17 cellular contexts compared by ENCODE assay signal in genomic region chr11:11722861-11723260, GRCh38.
DNase-seq lines count a peak whose midpoint lies in the region; ATAC-seq, FAIRE-seq and TF ChIP-seq lines count a peak whose summit lies in the region.
"Had no signal": no experiment of that assay in that cellular context is flagged by ENCODE, and none has a peak within 500 bp of the region (broad histone marks: within the 10 kb centered on the region; RNA-seq: fewer than 3 reads in every experiment).

No MANE protein-coding gene starts in this region.

- H2BK15ac ChIP-seq in H9 (ENCODE audit: low read depth, low read length) (no peak overlapping the region), H1 (ENCODE audit: low read length) (no peak overlapping the region)

- H4K20me1 ChIP-seq in H9 (ENCODE audit: control insufficient read depth, insufficient read depth, insufficient read length) (no peaks in the 10 kb centered on the region), H1 (replicated peaks in 1 of 2; ENCODE audit: control insufficient read depth in 1 of 2, insufficient read depth in 2 of 2, low read length in 2 of 2) (no peaks in the 10 kb centered on the region), keratinocyte (ENCODE audit: control insufficient read depth, extremely low read depth, insufficient read depth, low read length) (no peaks in the 10 kb centered on the region)

- no peak overlapping the region for H3K27ac Mint-ChIP-seq in H9
- H3K27ac Mint-ChIP-seq in activated CD4-positive, alpha-beta T cell treated with anti-CD3 and anti-CD28 coated beads, Interleukin-2, amount 10 ng/mL, durations not matched to agents 7 days and 5 days, result no peak overlapping the region
- H3K27ac Mint-ChIP-seq: B cell; CD4-positive, alpha-beta memory T cell had no signal

- TF ChIP-seq POLR2A in H1 (IDR thresholded peaks at IDR 0.05; ENCODE audit: control extremely low read depth in 1 of 2, low read depth in 2 of 2, low read length in 2 of 2), result no peak

- no peak overlapping the region for H4K91ac ChIP-seq in H9 (ENCODE audit: insufficient read length, low read depth, low read length)
- no peak overlapping the region for H4K91ac ChIP-seq in H1 (replicated peaks; ENCODE audit: insufficient read length, low read length)

- peak; percentile 28 to 45; a peak in 3 of 4 replicates for TF ChIP-seq RAD21 in H1 (IDR thresholded peaks at IDR 0.05 in 1 of 2, conservative IDR thresholded peaks at IDR 0.05 in 1 of 2; ENCODE audit: low read depth in 2 of 2, low read length in 2 of 2)

- H2BK120ac ChIP-seq in H9 (ENCODE audit: low read depth, low read length, poor library complexity, severe bottlenecking) (no peak overlapping the region), H1 (replicated peaks; ENCODE audit: low read depth, low read length) (no peak overlapping the region)

- H2AFZ ChIP-seq in H9 (ENCODE audit: low read length), result no peak overlapping the region
- H2AFZ ChIP-seq in H1 (ENCODE audit: low read length), result no peak overlapping the region
- H2AFZ ChIP-seq in keratinocyte (ENCODE audit: control insufficient read depth, low read length), result no peak overlapping the region
- H2AFZ ChIP-seq: GM23248 had no signal

- H4K8ac ChIP-seq in H9 (replicated peaks; ENCODE audit: insufficient read length, low read depth, low read length), result no peak overlapping the region
- no peak overlapping the region for H4K8ac ChIP-seq in H1 (ENCODE audit: extremely low read depth, insufficient read depth, low read length)

- no peak overlapping the region for H3K4me3 ChIP-seq in H1 (ENCODE audit: extremely low read depth in 1 of 4, insufficient read depth in 2 of 4, low read depth in 3 of 4, low read length in 4 of 4)
- no peak overlapping the region for H3K4me3 ChIP-seq in keratinocyte (ENCODE audit: control insufficient read depth in 2 of 3, extremely low read depth in 1 of 3, insufficient read depth in 2 of 3, low read depth in 1 of 3, low read length in 3 of 3)
- H3K4me3 ChIP-seq: GM12878, GM23248 had no signal

- H3K4ac ChIP-seq in H9 (ENCODE audit: low read depth, low read length) (no peak overlapping the region), H1 (replicated peaks; ENCODE audit: insufficient read length, low read depth, low read length) (no peak overlapping the region)

- no peak overlapping the region for H3K4me2 ChIP-seq in H9 (ENCODE audit: insufficient read depth, insufficient read length, low read length)
- H3K4me2 ChIP-seq in H1 (ENCODE audit: insufficient read depth in 1 of 2, low read depth in 2 of 2, low read length in 2 of 2), result no peak overlapping the region
- no peak overlapping the region for H3K4me2 ChIP-seq in keratinocyte (ENCODE audit: control insufficient read depth, extremely low read depth, insufficient read depth, low read depth, low read length)

- H3K4me1 Mint-ChIP-seq in H9, result no peaks in the 10 kb centered on the region
- no peaks in the 10 kb centered on the region for H3K4me1 Mint-ChIP-seq in activated CD4-positive, alpha-beta T cell treated with anti-CD3 and anti-CD28 coated beads, Interleukin-2, amount 10 ng/mL, durations not matched to agents 7 days and 5 days
- H3K4me1 Mint-ChIP-seq: B cell; CD4-positive, alpha-beta memory T cell had no signal

- H3K23me2 ChIP-seq in H9 (ENCODE audit: insufficient read length, low read depth, low read length, poor library complexity, severe bottlenecking) (no peaks in the 10 kb centered on the region), H1 (ENCODE audit: low read depth, low read length) (no peaks in the 10 kb centered on the region)

- H3K9me3 ChIP-seq in H9 (ENCODE audit: control insufficient read depth, low read depth, low read length) (no peaks in the 10 kb centered on the region), H1 (ENCODE audit: insufficient read depth in 2 of 2, low read depth in 1 of 2, low read length in 1 of 2) (no peaks in the 10 kb centered on the region), keratinocyte (ENCODE audit: control insufficient read depth, low read depth, low read length) (peaks cover 2% of the 10 kb centered on the region)

- no CpG with 5 or more reads among the region's 3 CpGs for WGBS in H9 (ENCODE audit: extremely low coverage, insufficient read length, low lambda C conversion rate)
- WGBS in H1 (ENCODE audit: extremely low coverage in 1 of 2, insufficient coverage in 1 of 2, insufficient read length in 1 of 2, insufficient replicate concordance in 2 of 2, low coverage in 1 of 2, low lambda C conversion rate in 2 of 2, missing lambda C conversion rate in 1 of 2), 2 experiments, result 93% methylated on average over 3 of the region's 3 CpGs; no CpG with 5 or more reads in 1 of the 2 experiments

- POLR2A ChIA-PET in H1 (lab: Charles Lee; ENCODE audit: partially characterized antibody), result no interaction called here
- POLR2A ChIA-PET in activated CD4-positive, alpha-beta T cell treated with anti-CD3 and anti-CD28 coated beads, Interleukin-2, amount 10 ng/mL, durations not matched to agents 7 days and 5 days (lab: Charles Lee), result no interaction called here

- H2BK20ac ChIP-seq in H9 (ENCODE audit: low read depth, low read length, poor library complexity, severe bottlenecking) (no peak overlapping the region), H1 (ENCODE audit: low read length) (no peak overlapping the region)

- H3K4me1 ChIP-seq in H9 (ENCODE audit: insufficient read depth, low read length) (no peaks in the 10 kb centered on the region), H1 (replicated peaks in 1 of 4; ENCODE audit: control insufficient read depth in 3 of 4, insufficient read depth in 4 of 4, low read length in 3 of 4) (no peaks in the 10 kb centered on the region), keratinocyte (ENCODE audit: control insufficient read depth, extremely low read depth, insufficient read depth, low read length) (peaks cover 3% of the 10 kb centered on the region)

- H3K56ac ChIP-seq in H9 (ENCODE audit: insufficient read length, low read depth, low read length) (no peak overlapping the region), H1 (replicated peaks; ENCODE audit: insufficient read length, low read depth, low read length) (no peak overlapping the region)

- no peak overlapping the region for H3K9ac ChIP-seq in H9 (ENCODE audit: extremely low read depth, insufficient read length, low read length)
- no peak overlapping the region for H3K9ac ChIP-seq in H1 (replicated peaks in 1 of 4; ENCODE audit: extremely low read depth in 1 of 4, low read depth in 3 of 4, low read length in 3 of 4)
- H3K9ac ChIP-seq in keratinocyte (ENCODE audit: control insufficient read depth, extremely low read depth, insufficient read depth, low read length), result no peak overlapping the region
- H3K9ac ChIP-seq: GM23248 had no signal

- no peak overlapping the region for H2BK12ac ChIP-seq in H9 (ENCODE audit: insufficient read length, low read depth, low read length)
- H2BK12ac ChIP-seq in H1 (ENCODE audit: low read depth, low read length), result no peak overlapping the region

- peaks cover 0 to 6% (median 2%) of the 10 kb centered on the region in 3 experiments; a peak in 3 of 7 replicates for H3K36me3 Mint-ChIP-seq in H9 (ENCODE audit: insufficient read depth in 1 of 3, low read depth in 3 of 3)
- no peaks in the 10 kb centered on the region for H3K36me3 Mint-ChIP-seq in activated CD4-positive, alpha-beta T cell treated with anti-CD3 and anti-CD28 coated beads, Interleukin-2, amount 10 ng/mL, durations not matched to agents 7 days and 5 days (ENCODE audit: low read depth)

- H3K27me3 Mint-ChIP-seq in H9 (ENCODE audit: low read depth), result peaks cover 3% of the 10 kb centered on the region
- H3K27me3 Mint-ChIP-seq in activated CD4-positive, alpha-beta T cell treated with anti-CD3 and anti-CD28 coated beads, Interleukin-2, amount 10 ng/mL, durations not matched to agents 7 days and 5 days, result peaks cover 12% of the 10 kb centered on the region

- no peak for TF ChIP-seq EP300 in H1 (IDR thresholded peaks at IDR 0.05; ENCODE audit: borderline replicate concordance in 1 of 2, low read depth in 2 of 2, low read length in 2 of 2)

- no peaks in the 10 kb centered on the region; the same call in 1 of the 2 replicates for H3K27me3 ChIP-seq in H9 (ENCODE audit: insufficient read depth, low read length)
- H3K27me3 ChIP-seq in H1 (replicated peaks in 1 of 4; ENCODE audit: control insufficient read depth in 3 of 4, extremely low read depth in 1 of 4, insufficient read depth in 3 of 4, low read length in 3 of 4), result no peaks in the 10 kb centered on the region
- no peaks in the 10 kb centered on the region for H3K27me3 ChIP-seq in keratinocyte (ENCODE audit: control insufficient read depth, extremely low read depth, insufficient read depth, low read length)

- CTCF ChIA-PET in H1 (lab: Charles Lee; ENCODE audit: partially characterized antibody), result interaction anchor here (0.8 to 2.0 kb wide), 10 partner anchors 9 to 289 kb away, joined by 3 to 11 read pairs (median 4); partner anchors contain the start of gene GALNT18
- CTCF ChIA-PET in activated CD4-positive, alpha-beta T cell treated with anti-CD3 and anti-CD28 coated beads, Interleukin-2, amount 10 ng/mL, durations not matched to agents 7 days and 5 days (lab: Charles Lee), result no interaction called here

- no peak overlapping the region for H2AK5ac ChIP-seq in H9 (ENCODE audit: insufficient read length, low read length)
- H2AK5ac ChIP-seq in H1 (ENCODE audit: low read depth, low read length), result no peak overlapping the region

- no peak overlapping the region for H3K27ac ChIP-seq in H9 (ENCODE audit: insufficient read length, low read depth, low read length)
- no peak overlapping the region for H3K27ac ChIP-seq in H1 (ENCODE audit: low read depth, low read length)
- H3K27ac ChIP-seq in keratinocyte (ENCODE audit: control insufficient read depth, insufficient read depth, low read length), result no peak overlapping the region
- H3K27ac ChIP-seq: GM23248, HL-60 had no signal

- no peak overlapping the region for H3T11ph ChIP-seq in H9 (ENCODE audit: low read length)

- intact Hi-C loops in left colon (cut with DNase I, micrococcal nuclease), result no loop called here

- FAIRE-seq in H1 (lab: Jason Lieb, UNC), result no peak
- no peak for FAIRE-seq in keratinocyte (lab: Jason Lieb, UNC)
- FAIRE-seq: A204.1, GM12878, GM18507 had no signal

- H3K79me2 ChIP-seq in H9 (ENCODE audit: insufficient read depth, low read length) (no peaks in the 10 kb centered on the region), H1 (ENCODE audit: control insufficient read depth in 1 of 2, insufficient read depth in 2 of 2, low read length in 2 of 2) (no peaks in the 10 kb centered on the region), keratinocyte (ENCODE audit: control insufficient read depth, insufficient read depth, low read length) (no peaks in the 10 kb centered on the region)

- no peak for ATAC-seq in left colon
- ATAC-seq: GM12878, HCT116 had no signal

- peaks cover 5 to 8% of the 10 kb centered on the region in 2 experiments for H3K9me3 Mint-ChIP-seq in H9
- H3K9me3 Mint-ChIP-seq in activated CD4-positive, alpha-beta T cell treated with anti-CD3 and anti-CD28 coated beads, Interleukin-2, amount 10 ng/mL, durations not matched to agents 7 days and 5 days, result no peaks in the 10 kb centered on the region

- no peaks in the 10 kb centered on the region for H3K9me1 ChIP-seq in keratinocyte (ENCODE audit: control insufficient read depth, extremely low read depth, insufficient read depth, low read length)

- no peak overlapping the region for H2BK5ac ChIP-seq in H9 (ENCODE audit: insufficient read length, low read length)
- H2BK5ac ChIP-seq in H1 (ENCODE audit: low read depth, low read length), result no peak overlapping the region

- DNase-seq in H9 (peak; percentile 37), H1 (ENCODE audit: low read depth in 1 of 2, low spot score in 2 of 2) (no peak), keratinocyte (ENCODE audit: low read depth, low spot score) (no peak), NCI-H1436 treated with DMSO at 0.1 percent for 48 hours (lab: John Stamatoyannopoulos, UW) (no peak), left colon (no peak), HCEC 1CT (no peak)
- DNase-seq in activated CD4-positive, alpha-beta T cell treated with anti-CD3 and anti-CD28 coated beads, Interleukin-2, amount 10 ng/mL, durations not matched to agents 7 days and 5 days, result no peak
- DNase-seq: C1 segment of cervical spinal cord; CD4-positive, alpha-beta memory T cell; DMS79; GM23248 had no signal

- peak; percentile 49 for TF ChIP-seq CTCF in H9 (conservative IDR thresholded peaks at IDR 0.05)
- peak in 2 of 3 experiments; percentile 35 to 42; a peak in 3 of 4 replicates for TF ChIP-seq CTCF in H1 (IDR thresholded peaks at IDR 0.05; ENCODE audit: control extremely low read depth in 1 of 3, insufficient read depth in 1 of 3, low read depth in 1 of 3, low read length in 3 of 3)
- peak in 2 of 3 experiments; percentile 4 to 25 for TF ChIP-seq CTCF in keratinocyte (optimal IDR thresholded peaks at IDR 0.05 in 1 of 3, IDR thresholded peaks at IDR 0.05 in 1 of 3, conservative IDR thresholded peaks at IDR 0.05 in 1 of 3; ENCODE audit: extremely low read depth in 1 of 3, insufficient read depth in 2 of 3, low read length in 3 of 3)

- H3K18ac ChIP-seq in H9 (ENCODE audit: insufficient read length, low read depth, low read length), result no peak overlapping the region
- no peak overlapping the region for H3K18ac ChIP-seq in H1 (ENCODE audit: extremely low read depth, low read length)

- no peak overlapping the region for H3K4me3 Mint-ChIP-seq in H9
- H3K4me3 Mint-ChIP-seq in activated CD4-positive, alpha-beta T cell treated with anti-CD3 and anti-CD28 coated beads, Interleukin-2, amount 10 ng/mL, durations not matched to agents 7 days and 5 days, result no peak overlapping the region
- H3K4me3 Mint-ChIP-seq: B cell; CD4-positive, alpha-beta memory T cell had no signal

- no peaks in the 10 kb centered on the region for H3K79me1 ChIP-seq in H9 (ENCODE audit: insufficient read depth, low read depth, low read length, poor library complexity, severe bottlenecking)
- no peaks in the 10 kb centered on the region for H3K79me1 ChIP-seq in H1 (ENCODE audit: low read depth, low read length)

- H4K5ac ChIP-seq in H9 (ENCODE audit: insufficient read length, low read depth, low read length), result no peak overlapping the region
- no peak overlapping the region for H4K5ac ChIP-seq in H1 (ENCODE audit: insufficient read length, low read depth, low read length)

- H3K36me3 ChIP-seq in H1 (ENCODE audit: control insufficient read depth in 2 of 4, insufficient read depth in 4 of 4, low read length in 3 of 4), result no peaks in the 10 kb centered on the region
- no peaks in the 10 kb centered on the region for H3K36me3 ChIP-seq in keratinocyte (ENCODE audit: control insufficient read depth in 2 of 2, extremely low read depth in 1 of 2, insufficient read depth in 2 of 2, low read length in 2 of 2)

- dilution Hi-C loops in keratinocyte (cut with MboI; ENCODE audit: extremely low pct_ligation_motif_present, low sequenced_read_pairs), result no loop called here

- H3K14ac ChIP-seq in H9 (ENCODE audit: insufficient read depth, low read length), result no peak overlapping the region
- H3K14ac ChIP-seq in H1 (ENCODE audit: insufficient read length), result no peak overlapping the region

- H3K23ac ChIP-seq in H9 (ENCODE audit: insufficient read length, low read depth, low read length), result no peak overlapping the region
- H3K23ac ChIP-seq in H1 (ENCODE audit: insufficient read length), result no peak overlapping the region
